ENCODE assay signal across 21 cellular contexts in the genomic region with DNA sequence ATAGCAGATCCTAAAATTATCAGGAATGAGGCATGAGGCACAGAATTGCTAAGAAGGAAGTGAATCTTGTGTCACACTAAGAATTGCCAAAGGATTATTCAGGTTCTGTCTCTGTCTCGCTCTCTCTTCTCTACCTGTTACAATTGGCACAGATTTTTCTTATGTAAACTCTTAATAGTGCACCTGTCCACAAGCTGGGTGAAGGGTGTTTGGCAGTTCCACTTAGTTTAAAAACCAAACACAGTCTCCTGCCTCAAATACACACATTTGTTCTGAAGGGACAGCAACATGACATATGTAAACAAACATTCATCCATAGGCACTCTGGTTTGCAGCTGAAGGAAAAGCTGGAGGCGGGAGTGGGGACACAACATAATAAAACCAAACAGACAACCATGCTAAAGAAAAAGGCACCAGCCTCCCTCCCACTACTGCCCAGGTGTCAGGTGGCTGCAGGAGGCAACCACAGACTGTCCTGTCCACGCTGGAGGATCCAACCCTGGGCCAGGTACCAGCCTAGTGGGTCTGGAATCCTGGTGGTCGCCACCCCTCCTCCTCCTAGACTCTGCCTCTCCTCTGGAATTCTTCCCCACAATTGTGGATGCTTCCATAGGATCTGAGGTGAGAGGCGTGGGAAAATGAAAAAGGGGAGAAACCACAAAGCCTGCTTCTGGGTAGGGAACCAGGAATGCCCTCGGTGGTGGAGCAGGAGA.
A peak's percentile ranks its signal among the peaks of the same experiment; 100 is the strongest.
DNase-seq lines count a peak whose midpoint lies in the region; ATAC-seq, FAIRE-seq and TF ChIP-seq lines count a peak whose summit lies in the region.
"Had no signal": no experiment of that assay in that cellular context is flagged by ENCODE, and none has a peak within 500 bp of the region (broad histone marks: within the 10 kb centered on the region; RNA-seq: fewer than 3 reads in every experiment).

No MANE protein-coding gene starts in this region.

- peaks cover 20% of the 10 kb centered on the region for H3K9me3 Mint-ChIP-seq in Caco-2 (ENCODE audit: unreplicated experiment)
- H3K9me3 Mint-ChIP-seq in endodermal cell = peaks cover 2% of the 10 kb centered on the region
- H3K9me3 Mint-ChIP-seq: activated CD8-positive, alpha-beta T cell treated with anti-CD3 and anti-CD28 coated beads for 36 hours; activated T-cell treated with anti-CD3 and anti-CD28 coated beads, Interleukin-2, amount 50 U/mL, for 24 hours had no signal

- no peaks in the 10 kb centered on the region for H3K27me3 Mint-ChIP-seq in Caco-2 (ENCODE audit: insufficient read depth, unreplicated experiment)
- no peaks in the 10 kb centered on the region for H3K27me3 Mint-ChIP-seq in endodermal cell (ENCODE audit: insufficient read depth)
- H3K27me3 Mint-ChIP-seq: activated CD8-positive, alpha-beta T cell treated with anti-CD3 and anti-CD28 coated beads for 36 hours had no signal

- peak overlapping the region; percentile 14 for H3K27ac Mint-ChIP-seq in Caco-2 (ENCODE audit: unreplicated experiment)
- peak overlapping the region; percentile 98 for H3K27ac Mint-ChIP-seq in endodermal cell
- H3K27ac Mint-ChIP-seq: activated CD8-positive, alpha-beta T cell treated with anti-CD3 and anti-CD28 coated beads for 36 hours; activated T-cell treated with anti-CD3 and anti-CD28 coated beads, Interleukin-2, amount 50 U/mL, for 24 hours; CD4-positive, CD25-positive, alpha-beta regulatory T cell; effector memory CD8-positive, alpha-beta T cell; immature natural killer cell; T-helper 1 cell treated with Interleukin-12 subunit alpha and Interleukin-12 subunit beta and Interleukin-4 antibody, amounts not matched to agents 30 μg/mL and 1 μg/mL, for 36 hours had no signal

- H3K9ac ChIP-seq in endodermal cell (ENCODE audit: extremely low read depth, low read length, poor library complexity, severe bottlenecking) = no peak overlapping the region

- H3K36me3 ChIP-seq in Caco-2 (ENCODE audit: control insufficient read depth, insufficient read depth, low read length) = no peaks in the 10 kb centered on the region
- peaks cover 9% of the 10 kb centered on the region for H3K36me3 ChIP-seq in endodermal cell (ENCODE audit: control insufficient read depth, insufficient read depth, low read length)
- H3K36me3 ChIP-seq in ascending aorta = no peaks in the 10 kb centered on the region
- H3K36me3 ChIP-seq: right atrium auricular region, SJCRH30, suprapubic skin had no signal

- peak; percentile 76 for FAIRE-seq in HTR-8/SVneo (lab: Jason Lieb, UNC)

- H3K4me3 Mint-ChIP-seq in Caco-2 (ENCODE audit: unreplicated experiment) (no peak overlapping the region), endodermal cell (no peak overlapping the region)
- H3K4me3 Mint-ChIP-seq: activated CD8-positive, alpha-beta T cell treated with anti-CD3 and anti-CD28 coated beads for 36 hours; activated T-cell treated with anti-CD3 and anti-CD28 coated beads, Interleukin-2, amount 50 U/mL, for 24 hours; CD4-positive, CD25-positive, alpha-beta regulatory T cell; effector memory CD8-positive, alpha-beta T cell; immature natural killer cell; T-helper 1 cell treated with Interleukin-12 subunit alpha and Interleukin-12 subunit beta and Interleukin-4 antibody, amounts not matched to agents 30 μg/mL and 1 μg/mL, for 36 hours had no signal

- TF ChIP-seq CTCF in Caco-2 (IDR thresholded peaks at IDR 0.05; ENCODE audit: insufficient read depth in 1 of 2, low read depth in 1 of 2, low read length in 1 of 2, severe bottlenecking in 1 of 2, unreplicated experiment in 1 of 2) (no peak), endodermal cell (conservative IDR thresholded peaks at IDR 0.05) (no peak), ascending aorta (IDR thresholded peaks at IDR 0.05) (no peak)

- 79 to 80% methylated on average over 3 to 6 of the region's 6 CpGs for WGBS in endodermal cell (ENCODE audit: insufficient coverage in 1 of 2, insufficient read length in 1 of 2), 2 experiments

- CTCF ChIA-PET in Caco-2 (lab: Charles Lee) = no interaction called here

- H3K27me3 ChIP-seq in Caco-2 (replicated peaks; ENCODE audit: control insufficient read depth, insufficient read depth, low read length) = no peaks in the 10 kb centered on the region
- no peaks in the 10 kb centered on the region for H3K27me3 ChIP-seq in endodermal cell (ENCODE audit: control insufficient read depth, insufficient read depth, low read length, poor library complexity, severe bottlenecking)
- no peaks in the 10 kb centered on the region for H3K27me3 ChIP-seq in ascending aorta
- H3K27me3 ChIP-seq: right atrium auricular region, SJCRH30, suprapubic skin had no signal

- POLR2A ChIA-PET in Caco-2 (lab: Charles Lee) = no interaction called here

- ATAC-seq in HG03565 (IDR thresholded peaks at IDR 0.05; ENCODE audit: unreplicated experiment) = no peak
- ATAC-seq: activated CD8-positive, alpha-beta T cell treated with anti-CD3 and anti-CD28 coated beads for 36 hours; effector memory CD8-positive, alpha-beta T cell had no signal

- H3K4me3 ChIP-seq in Caco-2 (ENCODE audit: low read depth, low read length) (no peak overlapping the region), endodermal cell (ENCODE audit: low read length) (peak overlapping the region; percentile 51), ascending aorta (no peak overlapping the region)
- H3K4me3 ChIP-seq: lung, PC-9, right atrium auricular region, SJCRH30, suprapubic skin had no signal

- H3K4me1 Mint-ChIP-seq in Caco-2 (ENCODE audit: low read depth, unreplicated experiment) (peaks cover 45% of the 10 kb centered on the region), endodermal cell (peaks cover 68% of the 10 kb centered on the region)
- H3K4me1 Mint-ChIP-seq: CD4-positive, CD25-positive, alpha-beta regulatory T cell; immature natural killer cell had no signal

- BruUV-seq in Caco-2 (replicated peaks; lab: Mats Ljungman, UMichigan) = no TSS peak

- peaks cover 6% of the 10 kb centered on the region; the same call in 1 of the 2 replicates for H3K9me3 ChIP-seq in Caco-2
- H3K9me3 ChIP-seq in endodermal cell (ENCODE audit: control insufficient read depth, low read length) = no peaks in the 10 kb centered on the region
- no peaks in the 10 kb centered on the region for H3K9me3 ChIP-seq in ascending aorta
- H3K9me3 ChIP-seq: right atrium auricular region, SJCRH30, suprapubic skin had no signal

- H3K36me3 Mint-ChIP-seq in Caco-2 (ENCODE audit: insufficient read depth, unreplicated experiment) (peaks cover 24% of the 10 kb centered on the region), endodermal cell (ENCODE audit: low read depth) (no peaks in the 10 kb centered on the region)

- DNase-seq in Caco-2 (no peak), HTR-8/SVneo (ENCODE audit: insufficient read length, low spot score) (no peak), NCI-H510A treated with DMSO at 0.1 percent for 48 hours (lab: John Stamatoyannopoulos, UW) (peak; percentile 90), endodermal cell (peak; percentile 66), ascending aorta (ENCODE audit: low spot score in 2 of 2) (no peak), NK-92 (lab: John Stamatoyannopoulos, UW; ENCODE audit: unreplicated experiment) (no peak), cortex of kidney (lab: John Stamatoyannopoulos, UW) (no peak)
- DNase-seq: activated CD8-positive, alpha-beta T cell treated with anti-CD3 and anti-CD28 coated beads for 36 hours; activated naive CD4-positive, alpha-beta T cell treated with anti-CD3 and anti-CD28 coated beads, Interleukin-2, amount 50 U/mL, for 16 hours; activated T-cell treated with anti-CD3 and anti-CD28 coated beads, Interleukin-2, amount 50 U/mL, for 24 hours; effector memory CD8-positive, alpha-beta T cell; immature natural killer cell; stimulated activated CD4-positive, alpha-beta T cell treated with anti-CD3 and anti-CD28 coated beads, Interleukin-15, amount 100 ng/mL, for 24 hours had no signal

- intact Hi-C loops in Caco-2 (cut with micrococcal nuclease; ENCODE audit: unreplicated experiment) = loop anchor here (1.0 to 10.0 kb wide), 6 partner anchors 104 to 634 kb away; no protein-coding TSS in a partner anchor
- intact Hi-C loops in ascending aorta (cut with DNase I) = no loop called here

- H3K4me1 ChIP-seq in Caco-2 (peaks cover 42% of the 10 kb centered on the region), endodermal cell (ENCODE audit: control insufficient read depth, insufficient read depth, low read length) (peaks cover 20% of the 10 kb centered on the region), ascending aorta (no peaks in the 10 kb centered on the region)
- H3K4me1 ChIP-seq: right atrium auricular region, suprapubic skin had no signal

- no peak overlapping the region for H3K27ac ChIP-seq in endodermal cell (ENCODE audit: low read depth, low read length)
- H3K27ac ChIP-seq in ascending aorta = no peak overlapping the region
- H3K27ac ChIP-seq: PC-9, right atrium auricular region, SJCRH30, suprapubic skin had no signal

Comparison
In these comparisons a context has a peak if more than half of its experiments do, and no peak if none do; other contexts are left out.
1. DNase-seq: peak in NCI-H510A treated with DMSO at 0.1 percent for 48 hours (single experiment) and endodermal cell (single experiment); none in Caco-2 (0 of 2), HTR-8/SVneo (single experiment), ascending aorta (0 of 2), NK-92 (single experiment) and cortex of kidney (single experiment).